In the genomic region with DNA sequence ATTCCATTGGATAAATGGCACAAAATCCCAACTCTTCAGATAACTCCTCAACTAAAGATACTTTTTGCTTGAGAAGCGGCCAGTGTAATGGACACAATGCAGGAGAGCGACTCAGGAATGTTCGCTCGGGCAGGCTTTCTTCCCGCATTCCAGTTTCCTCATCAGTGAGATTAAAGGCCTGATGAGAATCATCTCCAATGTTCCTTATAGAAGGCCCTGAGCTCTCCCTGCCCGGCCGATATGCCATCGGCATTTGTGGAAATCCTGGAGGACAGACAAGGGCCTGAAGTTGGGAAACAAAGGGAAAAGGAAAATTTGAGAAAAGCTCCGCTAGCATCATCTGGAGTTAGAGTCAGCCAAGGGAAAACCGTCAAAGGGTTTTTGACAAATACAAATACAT, we compare ENCODE assay signal across 1 cellular context.
TF ChIP-seq lines count a peak whose summit lies in the region.

No MANE protein-coding gene starts in this region.

TF ChIP-seq in H1, 55 proteins besides CTCF, POLR2A, EP300 and RAD21:
- TF ChIP-seq SP1 (IDR thresholded peaks at IDR 0.05; ENCODE audit: low read depth, low read length) (no peak), KDM1A (IDR thresholded peaks at IDR 0.05; ENCODE audit: borderline replicate concordance, low read length) (no peak), POU5F1 (IDR thresholded peaks at IDR 0.05; ENCODE audit: low read depth, low read length) (no peak), POLR2AphosphoS5 (IDR thresholded peaks at IDR 0.05; ENCODE audit: low read depth, low read length) (no peak), ATF2 (IDR thresholded peaks at IDR 0.05; ENCODE audit: low read length) (no peak), ZNF274 (IDR thresholded peaks at IDR 0.05; ENCODE audit: borderline replicate concordance, extremely low read depth, low read length) (no peak), CBX5 (IDR thresholded peaks at IDR 0.05; ENCODE audit: low read depth, low read length) (no peak), TAF1 (IDR thresholded peaks at IDR 0.05; ENCODE audit: low read depth, low read length) (no peak), CHD1 (IDR thresholded peaks at IDR 0.05; ENCODE audit: low read depth, low read length) (no peak), SP2 (IDR thresholded peaks at IDR 0.05; ENCODE audit: low read length) (no peak), TEAD4 (IDR thresholded peaks at IDR 0.05; ENCODE audit: low read depth, low read length) (no peak), BCL11A (IDR thresholded peaks at IDR 0.05; ENCODE audit: low read depth in 2 of 2, low read length in 2 of 2) (no peak), GTF2F1 (IDR thresholded peaks at IDR 0.05; ENCODE audit: borderline replicate concordance, low read depth, low read length) (no peak), CBX8 (IDR thresholded peaks at IDR 0.05; ENCODE audit: borderline replicate concordance, low read depth, low read length) (no peak), RFX5 (IDR thresholded peaks at IDR 0.05; ENCODE audit: borderline replicate concordance, low read depth, low read length) (no peak), RBBP5 (IDR thresholded peaks at IDR 0.05; ENCODE audit: borderline replicate concordance, low read depth, low read length) (no peak)
- TF ChIP-seq, protein P1, sequence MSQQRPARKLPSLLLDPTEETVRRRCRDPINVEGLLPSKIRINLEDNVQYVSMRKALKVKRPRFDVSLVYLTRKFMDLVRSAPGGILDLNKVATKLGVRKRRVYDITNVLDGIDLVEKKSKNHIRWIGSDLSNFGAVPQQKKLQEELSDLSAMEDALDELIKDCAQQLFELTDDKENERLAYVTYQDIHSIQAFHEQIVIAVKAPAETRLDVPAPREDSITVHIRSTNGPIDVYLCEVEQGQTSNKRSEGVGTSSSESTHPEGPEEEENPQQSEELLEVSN (IDR thresholded peaks at IDR 0.05) = no peak
